Comparison of ENCODE assay signal across 19 cellular contexts in the genomic region with DNA sequence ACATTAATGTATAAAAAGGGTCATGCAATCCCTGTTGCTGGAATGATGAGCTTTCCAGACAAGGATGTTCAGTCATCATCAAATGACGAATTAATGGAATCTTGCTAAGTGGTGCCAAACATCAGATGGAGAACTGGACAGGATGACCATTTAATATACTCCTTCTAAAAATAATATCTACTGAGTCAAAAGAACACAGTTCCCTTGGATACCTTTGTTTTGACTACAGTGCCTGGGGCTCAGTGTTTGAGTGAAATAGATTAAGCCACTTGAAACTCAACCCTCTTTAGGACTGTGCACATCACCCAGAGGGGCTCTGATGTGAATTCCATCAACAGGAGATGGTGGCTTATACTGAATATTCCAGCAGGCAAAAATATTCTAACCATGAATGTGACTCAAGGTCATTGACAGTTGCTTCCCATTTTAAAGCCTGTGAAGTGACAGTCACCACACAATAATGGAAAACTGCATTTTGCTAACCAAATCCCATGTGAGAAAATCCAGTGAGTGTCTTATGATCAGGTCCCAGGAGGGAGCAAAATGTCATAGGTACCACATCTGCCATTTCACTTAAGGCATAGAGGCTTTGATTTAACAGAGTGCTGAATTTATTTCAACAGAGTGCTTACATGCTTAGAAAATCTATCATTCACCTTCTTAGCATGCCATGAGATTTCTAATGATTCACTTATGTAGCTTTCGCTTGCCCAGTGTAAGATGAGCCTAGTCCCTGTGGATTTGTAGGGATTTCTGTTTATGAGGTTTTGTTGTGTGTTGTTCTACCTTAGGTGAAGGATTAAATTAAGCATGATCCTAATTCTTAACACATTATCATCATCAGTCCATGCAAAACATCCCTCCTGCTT. TPM values are rescaled to one million over a fixed set of nuclear protein-coding genes. Genes with fewer than 3 reads are reported as not detected.
"Had no signal": no experiment of that assay in that cellular context is flagged by ENCODE, and none has a peak within 500 bp of the region (broad histone marks: within the 10 kb centered on the region; RNA-seq: fewer than 3 reads in every experiment).

No MANE protein-coding gene starts in this region.

- H3K27ac ChIP-seq: cardiac muscle cell, testis, upper lobe of right lung had no signal

- H3K36me3 ChIP-seq: cardiac muscle cell, upper lobe of right lung had no signal

- H3K4me3 ChIP-seq: cardiac muscle cell, mucosa of descending colon, testis, upper lobe of right lung had no signal

- H3K4me1 ChIP-seq: testis, upper lobe of right lung had no signal

- DNase-seq: activated B cell treated with CpG ODN at 0.5 μM for 24 hours; activated CD4-positive, alpha-beta T cell treated with anti-CD3 and anti-CD28 coated beads, Interleukin-2, amount 10 ng/mL, durations not matched to agents 24 days and 14 days; activated naive CD4-positive, alpha-beta T cell; mucosa of descending colon; stimulated activated CD4-positive, alpha-beta T cell treated with anti-CD3 and anti-CD28 coated beads, Interleukin-15, amount 100 ng/mL, for 24 hours; stimulated activated CD4-positive, alpha-beta T cell treated with anti-CD3 and anti-CD28 coated beads, Interleukin-4, amount 100 ng/mL, for 4 hours; stimulated activated naive CD8-positive, alpha-beta T cell treated with anti-CD3 and anti-CD28 coated beads, Interleukin-15, amount 100 ng/mL, for 72 hours; testis; upper lobe of right lung had no signal

- ATAC-seq: mucosa of descending colon; natural killer cell treated with Interleukin-12 subunit alpha and Interleukin-12 subunit beta and Interleukin-15 and Interleukin-18, amount 100 ng/mL, for 72 hours; stimulated activated naive CD8-positive, alpha-beta T cell treated with anti-CD3 and anti-CD28 coated beads, Interleukin-15, amount 100 ng/mL, for 72 hours; upper lobe of right lung had no signal

- H3K27me3 ChIP-seq: cardiac muscle cell, testis, upper lobe of right lung had no signal

- FAIRE-seq: astrocyte, colon had no signal

- H3K9me3 ChIP-seq: mucosa of descending colon, testis, upper lobe of right lung had no signal

RNA-seq across cellular contexts. Expression of gene SLN, which starts 41.3 kb away (rescaled TPM):
- total RNA-seq: activated B cell treated with CpG ODN at 0.5 μM for 24 hours; activated CD4-positive, alpha-beta T cell treated with anti-CD3 and anti-CD28 coated beads, Interleukin-2, amount 10 ng/mL, durations not matched to agents 24 days and 14 days; activated T-helper 1 cell treated with anti-CD3 and anti-CD28 coated beads, Interleukin-12 subunit alpha, Interleukin-12 subunit beta, Interleukin-2, Interleukin-4 antibody, amounts not matched to agents 30 ng/mL and 10 ng/mL and 1 ng/mL, durations not matched to agents 14 hours and 24 hours and 36 hours; cardiac muscle cell; fibroblast of lung; lung microvascular endothelial cell; natural killer cell treated with Interleukin-12 subunit alpha and Interleukin-12 subunit beta and Interleukin-15 and Interleukin-18, amount 100 ng/mL, for 72 hours; omental fat pad; pulmonary artery endothelial cell; T-helper 1 cell treated with Interleukin-12 subunit alpha and Interleukin-12 subunit beta and Interleukin-4 antibody, amounts not matched to agents 30 ng/mL and 1 ng/mL, for 36 hours; testis had no signal
- polyA plus RNA-seq: fibroblast of lung had no signal
